In the genomic region with DNA sequence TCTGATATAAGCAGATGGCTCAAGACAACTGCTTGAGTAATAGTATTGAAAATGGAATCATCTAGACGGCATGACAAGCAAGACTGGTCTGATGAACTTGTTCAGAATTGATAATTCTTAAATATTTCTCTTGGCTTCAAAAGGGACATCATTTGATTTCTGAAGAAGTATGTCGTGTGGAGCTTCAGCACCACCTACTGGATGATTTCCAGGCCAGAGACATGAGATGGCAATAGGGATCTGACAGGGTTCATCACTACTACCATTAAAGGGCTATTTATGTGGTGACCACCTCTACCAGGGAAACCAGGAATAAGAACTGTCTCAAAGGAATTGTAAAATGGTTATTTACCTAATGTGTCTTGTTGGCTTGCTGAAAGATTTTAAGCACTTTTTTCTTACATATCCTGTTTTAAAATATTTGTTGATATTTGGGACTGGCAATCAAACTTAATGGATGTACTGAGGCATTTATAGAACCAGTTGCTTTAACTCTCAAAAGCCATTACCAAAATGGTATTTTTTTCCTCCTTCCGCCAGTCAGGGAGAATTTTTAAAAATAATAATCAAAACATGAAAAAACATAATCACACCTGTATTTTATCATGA, we compare ENCODE assay signal across 8 cellular contexts.
DNase-seq lines count a peak whose midpoint lies in the region; ATAC-seq and TF ChIP-seq lines count a peak whose summit lies in the region.

No MANE protein-coding gene starts in this region.

- no peak overlapping the region for H3K27ac ChIP-seq in esophagus muscularis mucosa (replicated peaks in 1 of 4)
- no peak overlapping the region for H3K27ac ChIP-seq in stomach

- TF ChIP-seq POLR2A in esophagus muscularis mucosa (IDR thresholded peaks at IDR 0.05; ENCODE audit: low read depth) (no peak), stomach (IDR thresholded peaks at IDR 0.05) (no peak)

- TF ChIP-seq EP300 in esophagus muscularis mucosa (IDR thresholded peaks at IDR 0.05) (no peak), stomach (IDR thresholded peaks at IDR 0.05) (no peak)

- peaks cover 0 to 3% (median 0%) of the 10 kb centered on the region in 4 donors for H3K4me1 ChIP-seq in esophagus muscularis mucosa
- no peaks in the 10 kb centered on the region for H3K4me1 ChIP-seq in stomach

- H3K4me1 Mint-ChIP-seq in nephron, result no peaks in the 10 kb centered on the region

- H3K4me3 Mint-ChIP-seq in nephron, result no peak overlapping the region

- no peaks in the 10 kb centered on the region for H3K9me3 Mint-ChIP-seq in nephron

- ATAC-seq in HG02798 (IDR thresholded peaks at IDR 0.05; ENCODE audit: poor library complexity, unreplicated experiment) (peak; percentile 64), HG02981 (IDR thresholded peaks at IDR 0.05; ENCODE audit: unreplicated experiment) (no peak)

- peaks cover 23% of the 10 kb centered on the region for H3K36me3 Mint-ChIP-seq in nephron (ENCODE audit: low read depth)

- H3K9me3 ChIP-seq in esophagus muscularis mucosa (no peaks in the 10 kb centered on the region), stomach (no peaks in the 10 kb centered on the region)

- no peaks in the 10 kb centered on the region for H3K27me3 Mint-ChIP-seq in nephron (ENCODE audit: low read depth)

- 38% methylated on average over 3 of the region's 3 CpGs for WGBS in esophagus muscularis mucosa
- 35 to 38% (median 38%) methylated on average over 3 of the region's 3 CpGs for WGBS in stomach, 5 donors

- H3K27me3 ChIP-seq in esophagus muscularis mucosa (no peaks in the 10 kb centered on the region), stomach (no peaks in the 10 kb centered on the region)

- intact Hi-C loops in esophagus muscularis mucosa (cut with DNase I) (loop anchor here (5.0 kb wide), 2 partner anchors 48 to 102 kb away; a partner anchor contains a TSS), stomach (cut with DNase I; ENCODE audit: low total_unique reads) (no loop called here)

- no peak overlapping the region for H3K27ac Mint-ChIP-seq in nephron

- peak; percentile 71 to 82 (median 81) for TF ChIP-seq CTCF in esophagus muscularis mucosa (IDR thresholded peaks at IDR 0.05)
- TF ChIP-seq CTCF in nephron (IDR thresholded peaks at IDR 0.05; ENCODE audit: unreplicated experiment in 3 of 3), result peak; percentile 73 to 81 (median 81)
- TF ChIP-seq CTCF in stomach (IDR thresholded peaks at IDR 0.05), result peak in 5 of 7 experiments; percentile 41 to 77 (median 62)

- H3K4me3 ChIP-seq in esophagus muscularis mucosa, result no peak overlapping the region
- no peak overlapping the region for H3K4me3 ChIP-seq in stomach

- H3K36me3 ChIP-seq in esophagus muscularis mucosa (peaks cover 0 to 24% (median 15%) of the 10 kb centered on the region in 4 donors), stomach (peaks cover 0 to 24% (median 20%) of the 10 kb centered on the region in 4 donors)

- peak; percentile 71 for DNase-seq in DMS 273 (lab: John Stamatoyannopoulos, UW; ENCODE audit: unreplicated experiment)
- DNase-seq in NCI-H82 treated with DMSO at 0.1 percent for 48 hours (lab: John Stamatoyannopoulos, UW; ENCODE audit: unreplicated experiment), result peak; percentile 4
- DNase-seq in activated CD8-positive, alpha-beta memory T cell treated with anti-CD3 and anti-CD28 coated beads, Interleukin-2, amount 50 U/mL, for 4 hours, result peak; percentile 58
- DNase-seq in esophagus muscularis mucosa (ENCODE audit: extremely low spot score), result no peak
- peak; percentile 56 for DNase-seq in stomach
